In genomic region chr2:118089015-118089800, GRCh38 we compare ENCODE assay signal across 8 cellular contexts. TPM values are rescaled to one million over a fixed set of nuclear protein-coding genes. Genes with fewer than 3 reads are reported as not detected.
DNase-seq lines count a peak whose midpoint lies in the region; ATAC-seq, FAIRE-seq and TF ChIP-seq lines count a peak whose summit lies in the region.

No MANE protein-coding gene starts in this region.

- intact Hi-C loops in A673 (cut with micrococcal nuclease; ENCODE audit: unreplicated experiment) = no loop called here

- H3K27me3 ChIP-seq in A673 (replicated peaks; ENCODE audit: insufficient read depth, low read depth, low read length, poor library complexity) (peaks cover 20% of the 10 kb centered on the region), small intestine (ENCODE audit: control insufficient read depth in 2 of 2, insufficient read depth in 2 of 2, low read length in 2 of 2) (no peaks in the 10 kb centered on the region)

- TF ChIP-seq CTCF in A673 (conservative IDR thresholded peaks at IDR 0.05; ENCODE audit: low read depth, low read length) = no peak
- TF ChIP-seq CTCF in GM13976 (IDR thresholded peaks at IDR 0.05; ENCODE audit: borderline replicate concordance, control extremely low read depth, extremely low read depth, insufficient read depth, missing control alignments) = no peak
- peak in 1 of 2 experiments; percentile 57 for TF ChIP-seq CTCF in brain (conservative IDR thresholded peaks at IDR 0.05)

- peak overlapping the region; percentile 70 to 90 (median 81) for H3K4me3 Mint-ChIP-seq in brain

- H3K4me3 ChIP-seq in A673 (ENCODE audit: low read depth, low read length, poor library complexity, severe bottlenecking) (peak overlapping the region; percentile 89), small intestine (ENCODE audit: low read depth in 1 of 2, low read length in 2 of 2) (peak overlapping the region; percentile 80 to 91)

- 1 to 4% (median 3%) methylated on average over 12 of the region's 12 CpGs for WGBS in small intestine, 3 donors

- BruUV-seq in A673 (replicated peaks; lab: Mats Ljungman, UMichigan) = TSS peak; percentile 33

- peak overlapping the region; percentile 69 for H3K27ac ChIP-seq in A673 (ENCODE audit: low read depth, low read length, poor library complexity, severe bottlenecking)
- H3K27ac ChIP-seq in small intestine (ENCODE audit: low read depth in 1 of 2, low read length in 1 of 2) = peak overlapping the region; percentile 7 to 50

- FAIRE-seq in RCC 7860 (lab: Jason Lieb, UNC) (peak; percentile 42), small intestine (lab: Jason Lieb, UNC) (no peak)

- CTCF ChIA-PET in A673 (lab: Charles Lee) = interaction anchor here (0.7 kb wide), 1 partner anchor 43 kb away, joined by 3 read pairs; no protein-coding TSS in a partner anchor

- in situ Hi-C loops in GM13976 (cut with MboI; ENCODE audit: low sequenced_read_pairs, unreplicated experiment) = no loop called here

- no peaks in the 10 kb centered on the region for H3K36me3 ChIP-seq in A673 (ENCODE audit: insufficient read depth, low read length, poor library complexity, severe bottlenecking)
- H3K36me3 ChIP-seq in small intestine (ENCODE audit: control insufficient read depth in 2 of 2, insufficient read depth in 2 of 2, low read length in 2 of 2) = no peaks in the 10 kb centered on the region

- peaks cover 9% of the 10 kb centered on the region for H3K27me3 Mint-ChIP-seq in brain

- H3K4me1 ChIP-seq in A673 (ENCODE audit: insufficient read depth, low read length, poor library complexity, severe bottlenecking) (peaks cover 4% of the 10 kb centered on the region), small intestine (ENCODE audit: control insufficient read depth in 2 of 2, insufficient read depth in 1 of 2, low read depth in 1 of 2, low read length in 1 of 2) (peaks cover 2 to 3% of the 10 kb centered on the region in 2 donors)

- DNase-seq in A673 (ENCODE audit: low spot score) = peak; percentile 35
- DNase-seq in GM13976 (ENCODE audit: low spot score) = peak; percentile 23
- peak; percentile 56 for DNase-seq in RCC 7860 (ENCODE audit: low spot score)
- DNase-seq in inferior parietal cortex (ENCODE audit: extremely low spot score) = peak; percentile 19
- peak; percentile 62 for DNase-seq in small intestine
- no peak for DNase-seq in ureter (ENCODE audit: low spot score)

- H3K9me3 Mint-ChIP-seq in brain = no peaks in the 10 kb centered on the region

- H3K36me3 Mint-ChIP-seq in brain = no peaks in the 10 kb centered on the region

- ATAC-seq in HG02981 (IDR thresholded peaks at IDR 0.05; ENCODE audit: unreplicated experiment) = peak; percentile 32

- peaks cover 33% of the 10 kb centered on the region for H3K4me1 Mint-ChIP-seq in brain

- POLR2A ChIA-PET in A673 (lab: Charles Lee; ENCODE audit: low non-redundant PET) = no interaction called here

- H3K9me3 ChIP-seq in A673 (ENCODE audit: low read depth, low read length, poor library complexity, severe bottlenecking) (no peaks in the 10 kb centered on the region), small intestine (ENCODE audit: control insufficient read depth, low read depth) (no peaks in the 10 kb centered on the region)

- H3K27ac Mint-ChIP-seq in brain = peak overlapping the region; percentile 88 to 98 (median 92)

RNA-seq across cellular contexts. Expression of gene INSIG2, which starts 0.9 kb away (rescaled TPM):
- total RNA-seq in A673 (2021) (13.3 and 15.3 TPM in 2 replicates), ureter (14.3 TPM)
- polyA plus RNA-seq in brain (ENCODE audit: insufficient read depth, low read depth, low replicate concordance) (4.4 TPM), small intestine (10 to 100 TPM; 13.3 to 16.2 (median 15.7) TPM)
